In genomic region chr1:230387876-230388275, GRCh38 we compare ENCODE assay signal across 19 cellular contexts. TPM values are rescaled to one million over a fixed set of nuclear protein-coding genes. Genes with fewer than 3 reads are reported as not detected.
"Had no signal": no experiment of that assay in that cellular context is flagged by ENCODE, and none has a peak within 500 bp of the region (broad histone marks: within the 10 kb centered on the region; RNA-seq: fewer than 3 reads in every experiment).

No MANE protein-coding gene starts in this region.

- H3K9me3 ChIP-seq: MG63, SJSA1 had no signal

- H3K27ac ChIP-seq: SJSA1, SK-N-MC had no signal

- H3K4me1 ChIP-seq: SJSA1 had no signal

- H3K36me3 ChIP-seq: MG63, SJSA1 had no signal

- DNase-seq: KBM-7, MG63, NCI-H1092, NCI-H1436, NCI-H187, NCI-H2029, NCI-H2081 treated with DMSO at 0.1 percent for 48 hours, NCI-H2171, NCI-H226, NCI-H446, NCI-H510A, NCI-H524 treated with DMSO at 0.1 percent for 48 hours, NCI-H774, Right ventricle myocardium superior, RPMI8226, SIG-M5 had no signal

- H3K27me3 ChIP-seq: MG63, SJSA1 had no signal

- H3K4me3 ChIP-seq: MG63, SJSA1, SK-N-MC had no signal

RNA-seq across cellular contexts. Expression of gene PGBD5, which starts 38.3 kb away (rescaled TPM):
- total RNA-seq: HT-29 had no signal
